Comparison of ENCODE assay signal across 7 cellular contexts in genomic region chr1:77978969-77979838, GRCh38. TPM values are rescaled to one million over a fixed set of nuclear protein-coding genes. Genes with fewer than 3 reads are reported as not detected.
A peak's percentile ranks its signal among the peaks of the same experiment; 100 is the strongest.
DNase-seq lines count a peak whose midpoint lies in the region; ATAC-seq, FAIRE-seq and TF ChIP-seq lines count a peak whose summit lies in the region.

FUBP1 (minus strand) TSS chr1:77979072; CDS start chr1:77979004, 68 bp downstream.

- peak; percentile 96 for TF ChIP-seq POLR2A in GM12878 (IDR thresholded peaks at IDR 0.05; ENCODE audit: low read depth, low read length)
- peak; percentile 58 to 63 for TF ChIP-seq POLR2A in sigmoid colon (IDR thresholded peaks at IDR 0.05)

- intact Hi-C loops in GM12878 (cut with micrococcal nuclease; ENCODE audit: unreplicated experiment) (loop anchor here (1.0 to 5.0 kb wide), 6 partner anchors 25 to 1042 kb away; partner anchors contain the start of genes DNAJB4, IFI44L and ZZZ3), sigmoid colon (cut with DNase I) (loop anchor here (1.0 to 10.0 kb wide), 5 partner anchors 25 to 394 kb away; partner anchors contain the start of genes DNAJB4 and ZZZ3)

- SMC1A ChIA-PET in GM12878 (lab: Charles Lee; ENCODE audit: uncharacterized antibody, unreplicated experiment) = interaction anchor here (1.0 to 4.5 kb wide), 11 partner anchors 9 to 208 kb away, joined by 3 to 89 read pairs (median 6); partner anchors contain the start of gene DNAJB4

- H3K4me3 ChIP-seq in GM12878 (peak within 1 kb of the TSS; percentile 95), sigmoid colon (peak within 1 kb of the TSS; percentile 63 to 85 (median 82))

- TF ChIP-seq CTCF in GM12878 (IDR thresholded peaks at IDR 0.05 in 2 of 3, conservative IDR thresholded peaks at IDR 0.05 in 1 of 3; ENCODE audit: control insufficient read depth in 2 of 3, extremely low read depth in 1 of 3, insufficient read depth in 1 of 3, low read depth in 3 of 3, low read length in 3 of 3) (peak; percentile 77 to 84 (median 81)), sigmoid colon (IDR thresholded peaks at IDR 0.05) (peak; percentile 61 to 80 (median 66))

- peak within 1 kb of the TSS; percentile 100 for H3K9ac ChIP-seq in GM12878 (ENCODE audit: control insufficient read depth, insufficient read depth, low read length)

- no peaks in the 10 kb centered on the region; the same call in 1 of the 2 replicates for H3K4me1 ChIP-seq in GM12878 (ENCODE audit: control insufficient read depth, insufficient read depth, low read length)
- H3K4me1 ChIP-seq in sigmoid colon = peaks cover 0 to 47% (median 45%) of the 10 kb centered on the region in 4 donors

- H3K9me3 ChIP-seq in GM12878 (replicated peaks; ENCODE audit: control insufficient read depth, insufficient read depth, low read length) (no peaks in the 10 kb centered on the region; the same call in 2 of the 3 replicates), sigmoid colon (no peaks in the 10 kb centered on the region)

- under 1% methylated on average over 57 of the region's 57 CpGs for WGBS in GM12878 (ENCODE audit: insufficient coverage, insufficient replicate concordance, low lambda C conversion rate, missing lambda C conversion rate)
- 0% methylated on average over 57 of the region's 57 CpGs for WGBS in sigmoid colon, 2 donors

- TSS peak; percentile 86 for BruUV-seq in GM12878 (replicated peaks; lab: Mats Ljungman, UMichigan)

- peak; percentile 93 for FAIRE-seq in GM12878 (lab: Jason Lieb, UNC)

- TF ChIP-seq RAD21 in GM12878 (IDR thresholded peaks at IDR 0.05; ENCODE audit: insufficient read depth, low read depth, low read length) = peak; percentile 15; the same call in 1 of the 2 replicates

- no peaks in the 10 kb centered on the region for H3K27me3 ChIP-seq in GM12878 (replicated peaks in 1 of 2; ENCODE audit: control insufficient read depth in 2 of 2, insufficient read depth in 2 of 2, low read length in 1 of 2)
- H3K27me3 ChIP-seq in sigmoid colon = no peaks in the 10 kb centered on the region

- peak; percentile 55 for ATAC-seq in GM18508 (IDR thresholded peaks at IDR 0.05; ENCODE audit: insufficient read depth, unreplicated experiment)
- peak; percentile 74 for ATAC-seq in HG03025 (IDR thresholded peaks at IDR 0.05; ENCODE audit: low FRiP score, unreplicated experiment)
- peak; percentile 78 for ATAC-seq in GM12878

- peak within 1 kb of the TSS; percentile 86 for H3K4me2 ChIP-seq in GM12878 (ENCODE audit: control insufficient read depth, insufficient read depth)

- in situ Hi-C loops in GM12878 (cut with MboI) = no loop called here

- POLR2A ChIA-PET in GM12878 (lab: Charles Lee) = interaction anchor here (0.6 to 11.4 kb wide), 11 partner anchors 9 to 672 kb away, joined by 3 to 312 read pairs (median 3); partner anchors contain the start of genes DNAJB4 and ZZZ3

- no peak for TF ChIP-seq EP300 in GM12878 (IDR thresholded peaks at IDR 0.05; ENCODE audit: borderline replicate concordance in 1 of 2, control insufficient read depth in 1 of 2, low read depth in 2 of 2, low read length in 2 of 2)
- TF ChIP-seq EP300 in sigmoid colon (IDR thresholded peaks at IDR 0.05) = peak in 1 of 4 donors; percentile 32

- H4K20me1 ChIP-seq in GM12878 (ENCODE audit: control insufficient read depth, insufficient read depth) = peaks cover 13% of the 10 kb centered on the region; the same call in 1 of the 2 replicates

- DNase-seq in NCI-H2029 treated with DMSO at 0.1 percent for 48 hours (lab: John Stamatoyannopoulos, UW) (peak; percentile 98), T1000 (lab: John Stamatoyannopoulos, UW) (peak; percentile 97), GM12878 (ENCODE audit: low read depth, low spot score) (peak; percentile 99), iPS DF 19.7 (ENCODE audit: low read depth, low spot score) (peak; percentile 95), sigmoid colon (peak; percentile 98)

- H3K27ac ChIP-seq in GM12878 (ENCODE audit: control insufficient read depth, insufficient read depth) (peak within 1 kb of the TSS; percentile 100), sigmoid colon (peak within 1 kb of the TSS; percentile 91 to 99 (median 97))

- H3K79me2 ChIP-seq in GM12878 (ENCODE audit: control insufficient read depth, insufficient read depth, low read length) = peaks cover 77% of the 10 kb centered on the region

- H3K36me3 ChIP-seq in GM12878 (ENCODE audit: control insufficient read depth in 2 of 2, insufficient read depth in 2 of 2, low read length in 1 of 2) = peaks cover 0 to 10% of the 10 kb centered on the region in 2 experiments; a peak in 1 of 4 replicates
- no peaks in the 10 kb centered on the region for H3K36me3 ChIP-seq in sigmoid colon

- CTCF ChIA-PET in GM12878 (lab: Yijun Ruan, JAX) = interaction anchor here (0.6 to 5.6 kb wide), 16 partner anchors 11 to 670 kb away, joined by 3 to 73 read pairs (median 4); partner anchors contain the start of genes DNAJB4, IFI44 and IFI44L

- RAD21 ChIA-PET in GM12878 (lab: Charles Lee; ENCODE audit: unreplicated experiment) = interaction anchor here (0.8 to 9.7 kb wide), 8 partner anchors 15 to 643 kb away, joined by 3 to 158 read pairs (median 4); partner anchors contain the start of genes DNAJB4 and IFI44L

- H2AFZ ChIP-seq in GM12878 (ENCODE audit: control insufficient read depth, low read depth, low read length) = peak within 1 kb of the TSS; percentile 70

TF ChIP-seq in GM12878, 131 proteins besides CTCF, POLR2A, EP300 and RAD21 (continues in another document):
- TF ChIP-seq DPF2 (IDR thresholded peaks at IDR 0.05) (peak; percentile 18; the same call in 1 of the 2 replicates), GABPA (IDR thresholded peaks at IDR 0.05; ENCODE audit: low read depth) (no peak), CREM (IDR thresholded peaks at IDR 0.05; ENCODE audit: low read depth) (peak; percentile 66), SIX5 (IDR thresholded peaks at IDR 0.05; ENCODE audit: low read depth, low read length, severe bottlenecking) (peak; percentile 5), SMC3 (IDR thresholded peaks at IDR 0.05; ENCODE audit: borderline replicate concordance, low read length) (peak; percentile 40; the same call in 1 of the 2 replicates), MAX (IDR thresholded peaks at IDR 0.05; ENCODE audit: low read depth, low read length) (peak; percentile 77), TBL1XR1 (IDR thresholded peaks at IDR 0.05; ENCODE audit: low read depth, low read length) (no peak), NFXL1 (IDR thresholded peaks at IDR 0.05; ENCODE audit: borderline replicate concordance) (no peak), RUNX3 (IDR thresholded peaks at IDR 0.05; ENCODE audit: low read length) (peak; percentile 49), CHD2 (IDR thresholded peaks at IDR 0.05; ENCODE audit: borderline replicate concordance, low read depth, low read length) (peak; percentile 98), IRF5 (IDR thresholded peaks at IDR 0.05; ENCODE audit: borderline replicate concordance) (peak; percentile 90), BACH1 (IDR thresholded peaks at IDR 0.05; ENCODE audit: borderline replicate concordance) (peak; percentile 88), BHLHE40 (IDR thresholded peaks at IDR 0.05; ENCODE audit: borderline replicate concordance in 1 of 2, low read depth in 2 of 2, low read length in 1 of 2) (peak; percentile 71 to 75; a peak in 3 of 4 replicates), RCOR1 (conservative IDR thresholded peaks at IDR 0.05; ENCODE audit: low read depth, low read length) (peak; percentile 98), ELK1 (IDR thresholded peaks at IDR 0.05; ENCODE audit: low read depth, low read length) (no peak), STAT1 (conservative IDR thresholded peaks at IDR 0.05) (0 out of 2 replicates have a peak, but pooled peaks have one; percentile 37)

RNA-seq across cellular contexts. Expression of gene FUBP1, which starts in this region (rescaled TPM):
- 1,069 and 1,115 TPM in 2 replicates for total RNA-seq in GM12878 (2013; cell fraction: nucleolus; rRNA removed)
- 186 and 207 TPM in 2 replicates for total RNA-seq in GM12878 (2014; rRNA removed)
- 244 and 247 TPM in 2 replicates for total RNA-seq in GM12878 (2014; rRNA removed; fragmentation: Illumina TruSeq; extraction: Trizol)
- 184 and 196 TPM in 2 replicates for total RNA-seq in GM12878 (2021)
- 100 TPM for polyA plus RNA-seq in GM12878 (2011; ENCODE audit: low read depth)
- 343 and 471 TPM in 2 replicates for polyA plus RNA-seq in GM12878 (2011; rRNA removed)
- 135 and 172 TPM in 2 replicates for polyA plus RNA-seq in GM12878 (2011; cell fraction: cytosol; rRNA removed)
- 1,076 and 1,106 TPM in 2 replicates for polyA plus RNA-seq in GM12878 (2011; cell fraction: nucleus; rRNA removed)
- 110 and 134 TPM in 2 replicates for polyA plus RNA-seq in GM12878 (2012)
- polyA plus RNA-seq in GM12878 (2014; fragmentation: Illumina TruSeq; extraction: Trizol) = 209 and 221 TPM in 2 replicates
- polyA plus RNA-seq in GM12878 (2014; fragmentation: Nextera tagmentation; extraction: Ambion mirVana) = 100 to 1,000 TPM; 110 to 114 TPM
- 219 and 248 TPM in 2 replicates for polyA plus RNA-seq in GM12878 (2014; rRNA removed)
- polyA plus RNA-seq in GM12878 (2016; fragmentation: Nextera tagmentation; extraction: Ambion mirVana) = 100 to 1,000 TPM; 136 to 142 TPM
- polyA minus RNA-seq in GM12878 (2011; rRNA and poly(A)+ RNA removed) = 206 and 246 TPM in 2 replicates
- polyA minus RNA-seq in GM12878 (2011; cell fraction: cytosol; rRNA and poly(A)+ RNA removed) = 89.7 and 89.8 TPM in 2 replicates
- 400 and 534 TPM in 2 replicates for polyA minus RNA-seq in GM12878 (2011; cell fraction: nucleus; rRNA and poly(A)+ RNA removed)
- 10 to 100 TPM; 60.6 to 79.2 (median 71.3) TPM for total RNA-seq in sigmoid colon
- polyA plus RNA-seq in sigmoid colon = 10 to 100 TPM; 20.8 to 60.4 (median 22.8) TPM

Comparison
In these comparisons a context has a peak if more than half of its experiments do, and no peak if none do; other contexts are left out.
1. Peak in every context shown above with its lines: DNase-seq, ATAC-seq, H3K4me3 ChIP-seq and H3K27ac ChIP-seq.